ENCODE assay signal across 1 cellular context in the genomic region with DNA sequence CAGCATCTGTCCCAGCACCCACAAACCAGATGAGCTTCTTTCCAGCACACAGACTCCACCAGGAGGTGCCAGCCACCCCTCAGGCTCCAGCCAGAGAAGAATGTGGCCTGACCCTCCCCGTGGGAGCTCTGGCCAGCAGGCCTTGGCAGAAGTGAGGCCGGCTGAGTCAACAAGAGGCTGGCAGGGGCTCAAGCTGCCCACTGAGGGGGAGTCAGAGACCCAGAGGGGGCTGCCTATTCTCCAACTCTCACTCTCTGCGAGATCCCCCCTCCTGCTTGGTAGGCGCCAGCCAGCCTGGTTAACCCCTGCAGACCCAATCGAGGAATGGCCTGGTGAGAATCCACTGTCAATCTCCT.
TF ChIP-seq lines count a peak whose summit lies in the region.

No MANE protein-coding gene starts in this region.

TF ChIP-seq in K562, 482 proteins besides CTCF, POLR2A, EP300 and RAD21:
- TF ChIP-seq MAFG (tag; conservative IDR thresholded peaks at IDR 0.05) = no peak
- TF ChIP-seq, protein P1, sequence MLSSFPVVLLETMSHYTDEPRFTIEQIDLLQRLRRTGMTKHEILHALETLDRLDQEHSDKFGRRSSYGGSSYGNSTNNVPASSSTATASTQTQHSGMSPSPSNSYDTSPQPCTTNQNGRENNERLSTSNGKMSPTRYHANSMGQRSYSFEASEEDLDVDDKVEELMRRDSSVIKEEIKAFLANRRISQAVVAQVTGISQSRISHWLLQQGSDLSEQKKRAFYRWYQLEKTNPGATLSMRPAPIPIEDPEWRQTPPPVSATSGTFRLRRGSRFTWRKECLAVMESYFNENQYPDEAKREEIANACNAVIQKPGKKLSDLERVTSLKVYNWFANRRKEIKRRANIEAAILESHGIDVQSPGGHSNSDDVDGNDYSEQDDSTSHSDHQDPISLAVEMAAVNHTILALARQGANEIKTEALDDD (IDR thresholded peaks at IDR 0.05) = no peak
- TF ChIP-seq BCOR (IDR thresholded peaks at IDR 0.05) = no peak
- no peak for TF ChIP-seq ZNF445 (CRISPR knock-in tag; IDR thresholded peaks at IDR 0.05; ENCODE audit: low read depth)
- no peak for TF ChIP-seq DACH1 (IDR thresholded peaks at IDR 0.05; ENCODE audit: partially characterized antibody)
- TF ChIP-seq, protein P2, sequence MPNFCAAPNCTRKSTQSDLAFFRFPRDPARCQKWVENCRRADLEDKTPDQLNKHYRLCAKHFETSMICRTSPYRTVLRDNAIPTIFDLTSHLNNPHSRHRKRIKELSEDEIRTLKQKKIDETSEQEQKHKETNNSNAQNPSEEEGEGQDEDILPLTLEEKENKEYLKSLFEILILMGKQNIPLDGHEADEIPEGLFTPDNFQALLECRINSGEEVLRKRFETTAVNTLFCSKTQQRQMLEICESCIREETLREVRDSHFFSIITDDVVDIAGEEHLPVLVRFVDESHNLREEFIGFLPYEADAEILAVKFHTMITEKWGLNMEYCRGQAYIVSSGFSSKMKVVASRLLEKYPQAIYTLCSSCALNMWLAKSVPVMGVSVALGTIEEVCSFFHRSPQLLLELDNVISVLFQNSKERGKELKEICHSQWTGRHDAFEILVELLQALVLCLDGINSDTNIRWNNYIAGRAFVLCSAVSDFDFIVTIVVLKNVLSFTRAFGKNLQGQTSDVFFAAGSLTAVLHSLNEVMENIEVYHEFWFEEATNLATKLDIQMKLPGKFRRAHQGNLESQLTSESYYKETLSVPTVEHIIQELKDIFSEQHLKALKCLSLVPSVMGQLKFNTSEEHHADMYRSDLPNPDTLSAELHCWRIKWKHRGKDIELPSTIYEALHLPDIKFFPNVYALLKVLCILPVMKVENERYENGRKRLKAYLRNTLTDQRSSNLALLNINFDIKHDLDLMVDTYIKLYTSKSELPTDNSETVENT (CRISPR knock-in tag; IDR thresholded peaks at IDR 0.05) = no peak
- no peak for TF ChIP-seq ELF2 (CRISPR knock-in tag; IDR thresholded peaks at IDR 0.05)
- no peak for TF ChIP-seq ZNF586 (CRISPR knock-in tag; conservative IDR thresholded peaks at IDR 0.05)
- TF ChIP-seq CBX2 (IDR thresholded peaks at IDR 0.05; ENCODE audit: insufficient read depth, low read length, poor library complexity, severe bottlenecking) = no peak
- no peak for TF ChIP-seq ETS2 (tag; IDR thresholded peaks at IDR 0.05; ENCODE audit: borderline replicate concordance, poor library complexity, severe bottlenecking)
- TF ChIP-seq JUNB (CRISPR knock-in tag; conservative IDR thresholded peaks at IDR 0.05) = no peak
TF ChIP-seq in K562: peak in this region for 0.
